In the genomic region with DNA sequence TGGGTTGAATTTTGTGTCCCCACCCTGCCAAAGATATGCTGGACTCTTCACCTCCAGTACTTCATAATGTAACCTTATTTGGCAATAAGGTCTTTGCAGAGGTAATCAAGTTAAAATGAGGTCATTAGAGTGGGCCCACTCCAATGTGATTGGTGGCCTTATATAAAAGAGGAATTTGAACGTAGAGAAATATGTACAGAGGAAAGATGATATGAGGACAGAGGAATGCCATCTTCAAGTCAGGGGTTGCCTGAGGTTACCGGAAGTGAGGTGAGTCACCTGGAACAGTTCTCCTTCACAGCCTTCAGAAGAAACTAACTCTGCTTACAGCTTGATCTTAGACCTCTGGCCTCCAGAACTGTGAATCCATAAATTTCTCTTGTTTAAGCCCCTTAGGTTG, we compare ENCODE assay signal across 24 cellular contexts.
DNase-seq lines count a peak whose midpoint lies in the region; TF ChIP-seq lines count a peak whose summit lies in the region.
"Had no signal": no experiment of that assay in that cellular context is flagged by ENCODE, and none has a peak within 500 bp of the region (broad histone marks: within the 10 kb centered on the region; RNA-seq: fewer than 3 reads in every experiment).

No MANE protein-coding gene starts in this region.

- in situ Hi-C loops in transverse colon (cut with MboI; ENCODE audit: low pct_ligation_motif_present in 1 of 4, low pct_unique_long_range_greater_than_20kb in 1 of 4, low sequenced_read_pairs in 3 of 4): no loop called here

- H3K4me3 ChIP-seq in Caco-2 (ENCODE audit: low read depth, low read length) (no peak overlapping the region), transverse colon (no peak overlapping the region), prostate gland (no peak overlapping the region)
- H3K4me3 ChIP-seq: heart right ventricle, left ventricle myocardium inferior, uterus had no signal

- H3K27ac ChIP-seq in RWPE1 (no peak overlapping the region), epithelial cell of prostate (peak overlapping the region; percentile 28), transverse colon (no peak overlapping the region), prostate gland (no peak overlapping the region)
- H3K27ac ChIP-seq: heart right ventricle, left ventricle myocardium inferior, uterus had no signal

- POLR2A ChIA-PET in Caco-2 (lab: Charles Lee): no interaction called here
- POLR2A ChIA-PET in RWPE1 (lab: Yijun Ruan, JAX; ENCODE audit: low non-redundant PET): no interaction called here

- CTCF ChIA-PET in Caco-2 (lab: Charles Lee) (no interaction called here), RWPE1 (lab: Yijun Ruan, JAX) (no interaction called here)

- TF ChIP-seq CTCF in Caco-2 (IDR thresholded peaks at IDR 0.05; ENCODE audit: insufficient read depth in 1 of 2, low read depth in 1 of 2, low read length in 1 of 2, severe bottlenecking in 1 of 2, unreplicated experiment in 1 of 2): no peak
- TF ChIP-seq CTCF in RWPE1 (conservative IDR thresholded peaks at IDR 0.05; ENCODE audit: low read depth): no peak
- TF ChIP-seq CTCF in transverse colon (IDR thresholded peaks at IDR 0.05): no peak
- no peak for TF ChIP-seq CTCF in prostate gland (IDR thresholded peaks at IDR 0.05)

- H3K9me3 ChIP-seq in Caco-2 (no peaks in the 10 kb centered on the region), transverse colon (no peaks in the 10 kb centered on the region), prostate gland (no peaks in the 10 kb centered on the region)
- H3K9me3 ChIP-seq: heart right ventricle, left ventricle myocardium inferior, uterus had no signal

- no TSS peak for BruUV-seq in Caco-2 (replicated peaks; lab: Mats Ljungman, UMichigan)

- WGBS in transverse colon (ENCODE audit: low coverage in 1 of 2), 2 donors: 75 to 100% methylated on average over 2 of the region's 2 CpGs
- WGBS in prostate gland: 82% methylated on average over 2 of the region's 2 CpGs

- H3K36me3 Mint-ChIP-seq in Caco-2 (ENCODE audit: insufficient read depth, unreplicated experiment): no peaks in the 10 kb centered on the region
- H3K36me3 Mint-ChIP-seq: activated naive CD8-positive, alpha-beta T cell treated with anti-CD3 and anti-CD28 coated beads, Interleukin-2, amount 10 ng/mL, durations not matched to agents 7 days and 5 days; natural killer cell; stimulated activated naive B cell treated with anti-CD40 and anti-IgM and Interleukin-4, amounts not matched to agents 10 μg/mL and 1 μg/mL and 100 μg/mL, for 72 hours had no signal

- no peaks in the 10 kb centered on the region for H3K4me1 Mint-ChIP-seq in Caco-2 (ENCODE audit: low read depth, unreplicated experiment)
- H3K4me1 Mint-ChIP-seq: activated B cell treated with CpG ODN at 0.5 μM for 24 hours; activated naive CD8-positive, alpha-beta T cell treated with anti-CD3 and anti-CD28 coated beads, Interleukin-2, amount 10 ng/mL, durations not matched to agents 7 days and 5 days; H9; natural killer cell; stimulated activated naive B cell treated with anti-CD40 and anti-IgM and Interleukin-4, amounts not matched to agents 10 μg/mL and 1 μg/mL and 100 μg/mL, for 72 hours had no signal

- H3K27me3 ChIP-seq in Caco-2 (replicated peaks; ENCODE audit: control insufficient read depth, insufficient read depth, low read length): no peaks in the 10 kb centered on the region
- H3K27me3 ChIP-seq in transverse colon: no peaks in the 10 kb centered on the region
- H3K27me3 ChIP-seq in prostate gland (replicated peaks; ENCODE audit: insufficient read depth): no peaks in the 10 kb centered on the region
- H3K27me3 ChIP-seq: heart right ventricle, uterus had no signal

- H3K4me1 ChIP-seq in Caco-2: no peaks in the 10 kb centered on the region; the same call in 1 of the 2 replicates
- no peaks in the 10 kb centered on the region for H3K4me1 ChIP-seq in transverse colon
- H3K4me1 ChIP-seq in prostate gland (replicated peaks): no peaks in the 10 kb centered on the region
- H3K4me1 ChIP-seq: heart right ventricle, left ventricle myocardium inferior, uterus had no signal

- H3K27ac Mint-ChIP-seq in Caco-2 (ENCODE audit: unreplicated experiment): no peak overlapping the region
- H3K27ac Mint-ChIP-seq: activated B cell treated with CpG ODN at 0.5 μM for 24 hours; activated naive CD8-positive, alpha-beta T cell treated with anti-CD3 and anti-CD28 coated beads, Interleukin-2, amount 10 ng/mL, durations not matched to agents 7 days and 5 days; H9; natural killer cell; stimulated activated naive B cell treated with anti-CD40 and anti-IgM and Interleukin-4, amounts not matched to agents 10 μg/mL and 1 μg/mL and 100 μg/mL, for 72 hours had no signal

- H3K27me3 Mint-ChIP-seq in Caco-2 (ENCODE audit: insufficient read depth, unreplicated experiment): no peaks in the 10 kb centered on the region
- H3K27me3 Mint-ChIP-seq: activated B cell treated with CpG ODN at 0.5 μM for 24 hours; stimulated activated naive B cell treated with anti-CD40 and anti-IgM and Interleukin-4, amounts not matched to agents 10 μg/mL and 1 μg/mL and 100 μg/mL, for 72 hours had no signal

- H3K36me3 ChIP-seq in Caco-2 (ENCODE audit: control insufficient read depth, insufficient read depth, low read length) (no peaks in the 10 kb centered on the region), transverse colon (no peaks in the 10 kb centered on the region), prostate gland (no peaks in the 10 kb centered on the region)
- H3K36me3 ChIP-seq: heart right ventricle, left ventricle myocardium inferior, uterus had no signal

- peak; percentile 8 to 46 for DNase-seq in Caco-2
- peak; percentile 23 for DNase-seq in HPDE6-E6E7 (ENCODE audit: extremely low spot score)
- peak; percentile 26 for DNase-seq in RWPE1 (ENCODE audit: low spot score)
- DNase-seq in epithelial cell of prostate (ENCODE audit: low read depth, low spot score): peak; percentile 29
- DNase-seq in transverse colon: no peak
- no peak for DNase-seq in prostate gland (ENCODE audit: low spot score)
- DNase-seq in activated CD8-positive, alpha-beta memory T cell treated with anti-CD3 and anti-CD28 coated beads, Interleukin-2, amount 50 U/mL, for 48 hours: no peak
- no peak for DNase-seq in NCI-H748 (lab: John Stamatoyannopoulos, UW; ENCODE audit: unreplicated experiment)
- DNase-seq: activated B cell treated with CpG ODN at 0.5 μM for 24 hours; activated CD4-positive, alpha-beta T cell treated with anti-CD3 and anti-CD28 coated beads, Interleukin-2, amount 50 U/mL, for 4 hours; activated CD8-positive, alpha-beta memory T cell treated with anti-CD3 and anti-CD28 coated beads, Interleukin-2, amount 50 U/mL, for 4 hours; activated naive CD8-positive, alpha-beta T cell treated with anti-CD3 and anti-CD28 coated beads, Interleukin-2, amount 10 ng/mL, durations not matched to agents 7 days and 5 days; H9; heart right ventricle; left ventricle myocardium inferior; midbrain; natural killer cell; NCI-H1694; NCI-H2171; NCI-H526; right cardiac atrium; stimulated activated CD4-positive, alpha-beta T cell treated with anti-CD3 and anti-CD28 coated beads, Interleukin-4, amount 100 ng/mL, for 24 hours; stimulated activated naive B cell treated with anti-CD40 and anti-IgM and Interleukin-4, amounts not matched to agents 10 μg/mL and 1 μg/mL and 100 μg/mL, for 72 hours; uterus had no signal

- no peak for TF ChIP-seq EP300 in transverse colon (IDR thresholded peaks at IDR 0.05; ENCODE audit: low read depth)

- no peak overlapping the region for H3K4me3 Mint-ChIP-seq in Caco-2 (ENCODE audit: unreplicated experiment)
- H3K4me3 Mint-ChIP-seq: activated B cell treated with CpG ODN at 0.5 μM for 24 hours; activated naive CD8-positive, alpha-beta T cell treated with anti-CD3 and anti-CD28 coated beads, Interleukin-2, amount 10 ng/mL, durations not matched to agents 7 days and 5 days; H9; natural killer cell; stimulated activated naive B cell treated with anti-CD40 and anti-IgM and Interleukin-4, amounts not matched to agents 10 μg/mL and 1 μg/mL and 100 μg/mL, for 72 hours had no signal

- TF ChIP-seq POLR2A in transverse colon (IDR thresholded peaks at IDR 0.05) (no peak), prostate gland (IDR thresholded peaks at IDR 0.05) (no peak)

- no peaks in the 10 kb centered on the region for H3K9me3 Mint-ChIP-seq in Caco-2 (ENCODE audit: unreplicated experiment)
- H3K9me3 Mint-ChIP-seq: activated B cell treated with CpG ODN at 0.5 μM for 24 hours; activated naive CD8-positive, alpha-beta T cell treated with anti-CD3 and anti-CD28 coated beads, Interleukin-2, amount 10 ng/mL, durations not matched to agents 7 days and 5 days; H9; stimulated activated naive B cell treated with anti-CD40 and anti-IgM and Interleukin-4, amounts not matched to agents 10 μg/mL and 1 μg/mL and 100 μg/mL, for 72 hours had no signal

- intact Hi-C loops in Caco-2 (cut with micrococcal nuclease; ENCODE audit: unreplicated experiment): no loop called here
- intact Hi-C loops in transverse colon (cut with DNase I; ENCODE audit: low total_unique reads): no loop called here
- intact Hi-C loops in prostate gland (cut with DNase I): no loop called here

Comparison
In these comparisons a context has a peak if more than half of its experiments do, and no peak if none do; other contexts are left out.
1. DNase-seq: peak in Caco-2 (2 of 2), HPDE6-E6E7 (single experiment), RWPE1 (single experiment) and epithelial cell of prostate (single experiment); none in transverse colon (single experiment), prostate gland (single experiment), activated CD8-positive, alpha-beta memory T cell treated with anti-CD3 and anti-CD28 coated beads, Interleukin-2, amount 50 U/mL, for 48 hours (single experiment) and NCI-H748 (single experiment).